Comparison of ENCODE assay signal across 16 cellular contexts in genomic region chr1:69824932-69825331, GRCh38.
DNase-seq lines count a peak whose midpoint lies in the region; ATAC-seq and TF ChIP-seq lines count a peak whose summit lies in the region.
"Had no signal": no experiment of that assay in that cellular context is flagged by ENCODE, and none has a peak within 500 bp of the region (broad histone marks: within the 10 kb centered on the region; RNA-seq: fewer than 3 reads in every experiment).

No MANE protein-coding gene starts in this region.

- DNase-seq in left ventricle myocardium inferior (peak; percentile 16), cardiac septum (ENCODE audit: low spot score) (no peak), adrenal gland (peak in 4 of 7 donors; percentile 15 to 29 (median 18)), globus pallidus (ENCODE audit: low spot score) (peak; percentile 14), foreskin keratinocyte (no peak), WERI-Rb-1 (no peak)
- no peak for DNase-seq in activated effector memory CD4-positive, alpha-beta T cell treated with anti-CD3 and anti-CD28 coated beads, Interleukin-2, amount 50 U/mL, for 16 hours
- DNase-seq: DND-41, NCI-H187 treated with DMSO at 0.1 percent for 48 hours, NCI-H510A treated with DMSO at 0.1 percent for 48 hours, T-helper 17 cell had no signal

- no peak for ATAC-seq in foreskin keratinocyte
- no peak for ATAC-seq in HG03520 (IDR thresholded peaks at IDR 0.05; ENCODE audit: unreplicated experiment)
- ATAC-seq: activated T-helper 17 cell treated with anti-CD3 and anti-CD28 coated beads, Interleukin-2, amount 50 U/mL, for 72 hours; natural killer cell treated with Interleukin-12 subunit alpha and Interleukin-12 subunit beta and Interleukin-15 and Interleukin-18, amount 100 ng/mL, for 72 hours; stimulated activated effector memory CD8-positive, alpha-beta T cell treated with anti-CD3 and anti-CD28 coated beads, Interleukin-12 subunit alpha, Interleukin-12 subunit beta, amount 100 ng/mL, for 72 hours; T-helper 17 cell had no signal

- no peaks in the 10 kb centered on the region for H3K4me1 ChIP-seq in left ventricle myocardium inferior
- H3K4me1 ChIP-seq in adrenal gland (replicated peaks in 1 of 2): no peaks in the 10 kb centered on the region
- H3K4me1 ChIP-seq in foreskin keratinocyte: no peaks in the 10 kb centered on the region
- H3K4me1 ChIP-seq: SJCRH30 had no signal

- intact Hi-C loops in left ventricle myocardium inferior (cut with micrococcal nuclease) (no loop called here), cardiac septum (cut with DNase I) (no loop called here), adrenal gland (cut with DNase I) (no loop called here)

- no peak for TF ChIP-seq CTCF in left ventricle myocardium inferior (IDR thresholded peaks at IDR 0.05; ENCODE audit: borderline replicate concordance)
- no peak for TF ChIP-seq CTCF in adrenal gland (IDR thresholded peaks at IDR 0.05)
- TF ChIP-seq CTCF in foreskin keratinocyte (conservative IDR thresholded peaks at IDR 0.05): no peak
- TF ChIP-seq CTCF in WERI-Rb-1 (IDR thresholded peaks at IDR 0.05; ENCODE audit: low read depth, low read length): no peak

- H3K27ac ChIP-seq in left ventricle myocardium inferior (replicated peaks) (no peak overlapping the region), adrenal gland (no peak overlapping the region), foreskin keratinocyte (no peak overlapping the region), WERI-Rb-1 (no peak overlapping the region)
- H3K27ac ChIP-seq: SJCRH30 had no signal

- TF ChIP-seq POLR2A in adrenal gland (IDR thresholded peaks at IDR 0.05): no peak

- peaks cover 17% of the 10 kb centered on the region for H3K9me3 ChIP-seq in left ventricle myocardium inferior (replicated peaks)
- H3K9me3 ChIP-seq in adrenal gland (replicated peaks in 1 of 3): no peaks in the 10 kb centered on the region
- no peaks in the 10 kb centered on the region for H3K9me3 ChIP-seq in WERI-Rb-1 (ENCODE audit: severe bottlenecking)
- H3K9me3 ChIP-seq: SJCRH30 had no signal

- H3K27me3 ChIP-seq in left ventricle myocardium inferior (ENCODE audit: low read depth) (no peaks in the 10 kb centered on the region), adrenal gland (no peaks in the 10 kb centered on the region), foreskin keratinocyte (no peaks in the 10 kb centered on the region), WERI-Rb-1 (ENCODE audit: insufficient read depth, low read depth, severe bottlenecking) (no peaks in the 10 kb centered on the region)
- H3K27me3 ChIP-seq: SJCRH30 had no signal

- H3K4me3 ChIP-seq in left ventricle myocardium inferior (no peak overlapping the region), adrenal gland (no peak overlapping the region), WERI-Rb-1 (ENCODE audit: low read depth, low read length) (no peak overlapping the region)
- H3K4me3 ChIP-seq: SJCRH30 had no signal

- H3K36me3 ChIP-seq in left ventricle myocardium inferior (no peaks in the 10 kb centered on the region), adrenal gland (replicated peaks in 1 of 2) (no peaks in the 10 kb centered on the region), WERI-Rb-1 (no peaks in the 10 kb centered on the region)
- H3K36me3 ChIP-seq: SJCRH30 had no signal

Comparison
In these comparisons a context has a peak if more than half of its experiments do, and no peak if none do; other contexts are left out.
1. DNase-seq: peak in left ventricle myocardium inferior (single experiment), adrenal gland (4 of 7) and globus pallidus (single experiment); none in cardiac septum (single experiment), foreskin keratinocyte (0 of 2), activated effector memory CD4-positive, alpha-beta T cell treated with anti-CD3 and anti-CD28 coated beads, Interleukin-2, amount 50 U/mL, for 16 hours (single experiment) and WERI-Rb-1 (single experiment).